11 cellular contexts compared by ENCODE assay signal in genomic region chr16:56824335-56824734, GRCh38. TPM values are rescaled to one million over a fixed set of nuclear protein-coding genes. Genes with fewer than 3 reads are reported as not detected.
A peak's percentile ranks its signal among the peaks of the same experiment; 100 is the strongest.
DNase-seq lines count a peak whose midpoint lies in the region; ATAC-seq, FAIRE-seq and TF ChIP-seq lines count a peak whose summit lies in the region.
"Had no signal": no experiment of that assay in that cellular context is flagged by ENCODE, and none has a peak within 500 bp of the region (broad histone marks: within the 10 kb centered on the region; RNA-seq: fewer than 3 reads in every experiment).

No MANE protein-coding gene starts in this region.

- no peaks in the 10 kb centered on the region for H3K9me3 Mint-ChIP-seq in activated CD4-positive, alpha-beta T cell treated with anti-CD3 and anti-CD28 coated beads for 36 hours (ENCODE audit: low read depth)

- H3K4me2 ChIP-seq in A549, result no peak overlapping the region

- CTCF ChIA-PET in A549 (lab: Yijun Ruan, JAX), result interaction anchor here (0.8 to 3.5 kb wide), 4 partner anchors 9 to 31 kb away, joined by 3 to 10 read pairs (median 8); no protein-coding TSS in a partner anchor
- CTCF ChIA-PET in activated CD4-positive, alpha-beta T cell treated with anti-CD3 and anti-CD28 coated beads for 36 hours (lab: Charles Lee), result interaction anchor here (0.8 to 2.2 kb wide), 3 partner anchors 14 to 39 kb away, joined by 3 to 8 read pairs (median 4); no protein-coding TSS in a partner anchor

- H3K4me3 Mint-ChIP-seq in activated CD4-positive, alpha-beta T cell treated with anti-CD3 and anti-CD28 coated beads for 36 hours, result no peak overlapping the region

- H3K27ac ChIP-seq in A549, result no peak overlapping the region
- H3K27ac ChIP-seq: spleen, tibial nerve had no signal

- peaks cover 31% of the 10 kb centered on the region for H3K36me3 Mint-ChIP-seq in activated CD4-positive, alpha-beta T cell treated with anti-CD3 and anti-CD28 coated beads for 36 hours (ENCODE audit: low read depth)

- TF ChIP-seq CTCF in A549 (IDR thresholded peaks at IDR 0.05), result no peak
- TF ChIP-seq CTCF in HFF-Myc (IDR thresholded peaks at IDR 0.05; ENCODE audit: low read depth, low read length, missing control alignments), result peak; percentile 7

- WGBS in A549 (ENCODE audit: missing lambda C conversion rate), result 68% methylated on average over 3 of the region's 3 CpGs

- H3K27ac Mint-ChIP-seq in activated CD4-positive, alpha-beta T cell treated with anti-CD3 and anti-CD28 coated beads for 36 hours, result no peak overlapping the region

- DNase-seq in A549 (ENCODE audit: low read depth in 1 of 2, low spot score in 1 of 2) (peak; percentile 30 to 39), HFF-Myc (ENCODE audit: extremely low read depth, low read depth) (no peak), iPS-NIHi11 (ENCODE audit: low spot score) (peak; percentile 36), NCI-H446 (lab: John Stamatoyannopoulos, UW) (no peak)
- DNase-seq in activated CD4-positive, alpha-beta T cell treated with anti-CD3 and anti-CD28 coated beads for 36 hours, result no peak
- DNase-seq: spleen, T-helper 9 cell had no signal

- intact Hi-C loops in activated CD4-positive, alpha-beta T cell treated with anti-CD3 and anti-CD28 coated beads for 36 hours (cut with DNase I, micrococcal nuclease), result no loop called here

- ATAC-seq in A549 (peak; percentile 93), SK-N-SH treated with all-trans-retinoic acid at 6 μM for 48 hours (peak; percentile 73; the same call in 2 of the 3 replicates), GM21825 (IDR thresholded peaks at IDR 0.05; ENCODE audit: unreplicated experiment) (no peak), HG03457 (IDR thresholded peaks at IDR 0.05; ENCODE audit: unreplicated experiment) (no peak)
- no peak for ATAC-seq in activated CD4-positive, alpha-beta T cell treated with anti-CD3 and anti-CD28 coated beads for 36 hours

- no peaks in the 10 kb centered on the region for H3K4me1 Mint-ChIP-seq in activated CD4-positive, alpha-beta T cell treated with anti-CD3 and anti-CD28 coated beads for 36 hours

- 0 out of 5 replicates have a peak, but pooled peaks of 1 of the 2 experiments have one; percentile 13 for TF ChIP-seq RAD21 in A549 (conservative IDR thresholded peaks at IDR 0.05 in 1 of 2, IDR thresholded peaks at IDR 0.05 in 1 of 2)

- FAIRE-seq in A549 (lab: Jason Lieb, UNC), result no peak

- TF ChIP-seq EP300 in A549 (IDR thresholded peaks at IDR 0.05), result no peak

- H3K4me3 ChIP-seq in A549, result no peak overlapping the region
- no peak overlapping the region for H3K4me3 ChIP-seq in HFF-Myc (replicated peaks; ENCODE audit: low read depth, low read length)
- H3K4me3 ChIP-seq: spleen, tibial nerve had no signal

- TF ChIP-seq POLR2A in A549 (IDR thresholded peaks at IDR 0.05; ENCODE audit: low read length), result no peak

- no peaks in the 10 kb centered on the region for H3K9me3 ChIP-seq in A549
- H3K9me3 ChIP-seq: spleen, tibial nerve had no signal

- POLR2A ChIA-PET in A549 (lab: Yijun Ruan, JAX), result interaction anchor here (0.7 kb wide), 1 partner anchor 553 kb away, joined by 3 read pairs; no protein-coding TSS in a partner anchor
- POLR2A ChIA-PET in activated CD4-positive, alpha-beta T cell treated with anti-CD3 and anti-CD28 coated beads for 36 hours (lab: Charles Lee), result no interaction called here

- no peaks in the 10 kb centered on the region for H3K27me3 Mint-ChIP-seq in activated CD4-positive, alpha-beta T cell treated with anti-CD3 and anti-CD28 coated beads for 36 hours

- H3K4me1 ChIP-seq in A549, result no peaks in the 10 kb centered on the region
- H3K4me1 ChIP-seq: spleen, tibial nerve had no signal

TF ChIP-seq in A549, 52 proteins besides CTCF, POLR2A, EP300 and RAD21:
- TF ChIP-seq FOSB (CRISPR knock-in tag; IDR thresholded peaks at IDR 0.05) (no peak), RARB (CRISPR knock-in tag; IDR thresholded peaks at IDR 0.05) (no peak), GATA3 (IDR thresholded peaks at IDR 0.05; ENCODE audit: borderline replicate concordance) (no peak), JUN (IDR thresholded peaks at IDR 0.05) (no peak), E2F6 (IDR thresholded peaks at IDR 0.05; ENCODE audit: borderline replicate concordance, low read depth) (no peak), ZSCAN20 (CRISPR knock-in tag; IDR thresholded peaks at IDR 0.05) (no peak), HOXB13 (CRISPR knock-in tag; IDR thresholded peaks at IDR 0.05; ENCODE audit: low read depth) (no peak), MYC (IDR thresholded peaks at IDR 0.05; ENCODE audit: borderline replicate concordance, low read length) (no peak), FOXS1 (CRISPR knock-in tag; IDR thresholded peaks at IDR 0.05) (no peak), ZFP36 (IDR thresholded peaks at IDR 0.05; ENCODE audit: borderline replicate concordance, partially characterized antibody) (no peak), KDM5A (IDR thresholded peaks at IDR 0.05) (no peak), NR3C1 (IDR thresholded peaks at IDR 0.05) (no peak), HOXA7 (CRISPR knock-in tag; IDR thresholded peaks at IDR 0.05) (no peak), MAZ (IDR thresholded peaks at IDR 0.05; ENCODE audit: borderline replicate concordance, low read depth, low read length) (no peak), TFCP2L1 (CRISPR knock-in tag; IDR thresholded peaks at IDR 0.05) (no peak), ZNF302 (CRISPR knock-in tag; IDR thresholded peaks at IDR 0.05) (no peak), PHF8 (IDR thresholded peaks at IDR 0.05; ENCODE audit: borderline replicate concordance, low read depth) (no peak), ATOH8 (CRISPR knock-in tag; IDR thresholded peaks at IDR 0.05; ENCODE audit: low read depth) (no peak), FOSL2 (IDR thresholded peaks at IDR 0.05) (no peak), FOSL2 (CRISPR knock-in tag; IDR thresholded peaks at IDR 0.05) (no peak), HDAC2 (IDR thresholded peaks at IDR 0.05) (no peak)

TF ChIP-seq in SK-N-SH treated with all-trans-retinoic acid at 6 μM for 48 hours, 23 proteins besides CTCF, POLR2A, EP300 and RAD21 (continues in another document):
- TF ChIP-seq, protein P1, sequence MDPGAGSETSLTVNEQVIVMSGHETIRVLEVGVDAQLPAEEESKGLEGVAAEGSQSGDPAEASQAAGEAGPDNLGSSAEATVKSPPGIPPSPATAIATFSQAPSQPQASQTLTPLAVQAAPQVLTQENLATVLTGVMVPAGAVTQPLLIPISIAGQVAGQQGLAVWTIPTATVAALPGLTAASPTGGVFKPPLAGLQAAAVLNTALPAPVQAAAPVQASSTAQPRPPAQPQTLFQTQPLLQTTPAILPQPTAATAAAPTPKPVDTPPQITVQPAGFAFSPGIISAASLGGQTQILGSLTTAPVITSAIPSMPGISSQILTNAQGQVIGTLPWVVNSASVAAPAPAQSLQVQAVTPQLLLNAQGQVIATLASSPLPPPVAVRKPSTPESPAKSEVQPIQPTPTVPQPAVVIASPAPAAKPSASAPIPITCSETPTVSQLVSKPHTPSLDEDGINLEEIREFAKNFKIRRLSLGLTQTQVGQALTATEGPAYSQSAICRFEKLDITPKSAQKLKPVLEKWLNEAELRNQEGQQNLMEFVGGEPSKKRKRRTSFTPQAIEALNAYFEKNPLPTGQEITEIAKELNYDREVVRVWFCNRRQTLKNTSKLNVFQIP (CRISPR knock-in tag; IDR thresholded peaks at IDR 0.05; ENCODE audit: borderline replicate concordance, low read depth), result no peak
- no peak for TF ChIP-seq ZNF8 (CRISPR knock-in tag; IDR thresholded peaks at IDR 0.05)
- TF ChIP-seq ZFP3 (CRISPR knock-in tag; IDR thresholded peaks at IDR 0.05), result no peak
- TF ChIP-seq, protein P2, sequence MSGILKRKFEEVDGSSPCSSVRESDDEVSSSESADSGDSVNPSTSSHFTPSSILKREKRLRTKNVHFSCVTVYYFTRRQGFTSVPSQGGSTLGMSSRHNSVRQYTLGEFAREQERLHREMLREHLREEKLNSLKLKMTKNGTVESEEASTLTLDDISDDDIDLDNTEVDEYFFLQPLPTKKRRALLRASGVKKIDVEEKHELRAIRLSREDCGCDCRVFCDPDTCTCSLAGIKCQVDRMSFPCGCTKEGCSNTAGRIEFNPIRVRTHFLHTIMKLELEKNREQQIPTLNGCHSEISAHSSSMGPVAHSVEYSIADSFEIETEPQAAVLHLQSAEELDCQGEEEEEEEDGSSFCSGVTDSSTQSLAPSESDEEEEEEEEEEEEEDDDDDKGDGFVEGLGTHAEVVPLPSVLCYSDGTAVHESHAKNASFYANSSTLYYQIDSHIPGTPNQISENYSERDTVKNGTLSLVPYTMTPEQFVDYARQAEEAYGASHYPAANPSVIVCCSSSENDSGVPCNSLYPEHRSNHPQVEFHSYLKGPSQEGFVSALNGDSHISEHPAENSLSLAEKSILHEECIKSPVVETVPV (CRISPR knock-in tag; IDR thresholded peaks at IDR 0.05), result no peak
- no peak for TF ChIP-seq ISL1 (CRISPR knock-in tag; IDR thresholded peaks at IDR 0.05)
- TF ChIP-seq TSHZ2 (CRISPR knock-in tag; IDR thresholded peaks at IDR 0.05), result no peak
- no peak for TF ChIP-seq SNAI2 (CRISPR knock-in tag; IDR thresholded peaks at IDR 0.05)
- no peak for TF ChIP-seq ZC3H10 (CRISPR knock-in tag; IDR thresholded peaks at IDR 0.05)

RNA-seq across cellular contexts. Expression of gene SLC12A3, which starts 40.7 kb away (rescaled TPM):
- polyA plus RNA-seq in A549 (2011; rRNA removed), result 0.01 and 0.09 TPM in 2 replicates
- polyA plus RNA-seq in A549 (2012; cell fraction: cytosol; rRNA removed), result 0.05 and 0.06 TPM in 2 replicates
- 0.11 and 0.12 TPM in 2 replicates for polyA plus RNA-seq in A549 (2012; cell fraction: nucleus; rRNA removed)
- 0.08 TPM in 1 of 3 replicates, not detected in the others for polyA plus RNA-seq in A549 (2017; fragmentation: RNase III; extraction: RNeasy Plus Mini Kit Qiagen cat#74134 plus additional on column Dnase treatment)
- 0.08 TPM in 1 of 2 replicates, not detected in the other for polyA minus RNA-seq in A549 (2011; rRNA and poly(A)+ RNA removed)
- not detected for total RNA-seq in activated CD4-positive, alpha-beta T cell treated with anti-CD3 and anti-CD28 coated beads for 36 hours
- total RNA-seq: tibial nerve had no signal

Comparison
In these comparisons a context has a peak if more than half of its experiments do, and no peak if none do; other contexts are left out.
1. ATAC-seq: peak in A549 (2 of 2) and SK-N-SH treated with all-trans-retinoic acid at 6 μM for 48 hours (single experiment); none in GM21825 (single experiment), activated CD4-positive, alpha-beta T cell treated with anti-CD3 and anti-CD28 coated beads for 36 hours (single experiment) and HG03457 (single experiment).
2. DNase-seq: peak in A549 (2 of 2) and iPS-NIHi11 (single experiment); none in HFF-Myc (single experiment), NCI-H446 (0 of 2) and activated CD4-positive, alpha-beta T cell treated with anti-CD3 and anti-CD28 coated beads for 36 hours (single experiment).